In genomic region chr19:40411125-40411842, GRCh38 we compare ENCODE assay signal across 10 cellular contexts. TPM values are rescaled to one million over a fixed set of nuclear protein-coding genes. Genes with fewer than 3 reads are reported as not detected.
DNase-seq lines count a peak whose midpoint lies in the region; ATAC-seq, FAIRE-seq and TF ChIP-seq lines count a peak whose summit lies in the region.
"Had no signal": no experiment of that assay in that cellular context is flagged by ENCODE, and none has a peak within 500 bp of the region (broad histone marks: within the 10 kb centered on the region; RNA-seq: fewer than 3 reads in every experiment).

No MANE protein-coding gene starts in this region.

- no peaks in the 10 kb centered on the region for H3K36me3 Mint-ChIP-seq in osteocyte (ENCODE audit: unreplicated experiment)

- H3K23me2 ChIP-seq in H1 (ENCODE audit: low read depth, low read length), result no peaks in the 10 kb centered on the region

- peak overlapping the region; percentile 66 for H4K91ac ChIP-seq in H1 (replicated peaks; ENCODE audit: insufficient read length, low read length)

- POLR2A ChIA-PET in H1 (lab: Charles Lee; ENCODE audit: partially characterized antibody), result interaction anchor here (1.0 to 6.4 kb wide), 10 partner anchors 7 to 45 kb away, joined by 3 to 27 read pairs (median 4); partner anchors contain the start of genes SERTAD1 and SERTAD3

- H3K9me3 ChIP-seq in H1 (ENCODE audit: insufficient read depth in 2 of 2, low read depth in 1 of 2, low read length in 1 of 2), result no peaks in the 10 kb centered on the region

- no peak overlapping the region for H3K4me3 Mint-ChIP-seq in osteocyte (ENCODE audit: unreplicated experiment)
- H3K4me3 Mint-ChIP-seq: CD4-positive, alpha-beta T cell had no signal

- H2BK120ac ChIP-seq in H1 (replicated peaks; ENCODE audit: low read depth, low read length), result no peak overlapping the region

- H3K14ac ChIP-seq in H1 (ENCODE audit: insufficient read length), result no peak overlapping the region

- 0 out of 2 replicates have a peak overlapping the region, but pooled peaks have one; percentile 61 for H2BK20ac ChIP-seq in H1 (ENCODE audit: low read length)

- 85% methylated on average over 16 of the region's 16 CpGs; no CpG with 5 or more reads in 1 of the 2 experiments for WGBS in H1 (ENCODE audit: extremely low coverage in 1 of 2, insufficient coverage in 1 of 2, insufficient read length in 1 of 2, insufficient replicate concordance in 2 of 2, low coverage in 1 of 2, low lambda C conversion rate in 2 of 2, missing lambda C conversion rate in 1 of 2), 2 experiments

- peaks cover 28% of the 10 kb centered on the region for H3K4me1 Mint-ChIP-seq in osteocyte (ENCODE audit: unreplicated experiment)

- H3K79me2 ChIP-seq in H1 (ENCODE audit: control insufficient read depth in 1 of 2, insufficient read depth in 2 of 2, low read length in 2 of 2), result no peaks in the 10 kb centered on the region

- no peaks in the 10 kb centered on the region for H4K20me1 ChIP-seq in H1 (replicated peaks in 1 of 2; ENCODE audit: control insufficient read depth in 1 of 2, insufficient read depth in 2 of 2, low read length in 2 of 2)

- peak overlapping the region; percentile 88; the same call in 1 of the 2 replicates for H2BK15ac ChIP-seq in H1 (ENCODE audit: low read length)

- H2BK5ac ChIP-seq in H1 (ENCODE audit: low read depth, low read length), result peak overlapping the region; percentile 44; the same call in 1 of the 2 replicates

- DNase-seq in H1 (ENCODE audit: low read depth in 1 of 2, low spot score in 2 of 2) (no peak), osteocyte (ENCODE audit: extremely low spot score, unreplicated experiment) (no peak), mucosa of gallbladder (ENCODE audit: low spot score) (no peak), NCI-H1048 (lab: John Stamatoyannopoulos, UW) (no peak)
- DNase-seq: activated CD4-positive, alpha-beta T cell treated with anti-CD3 and anti-CD28 coated beads for 1 hour; CD4-positive, alpha-beta T cell; NCI-H1092 treated with DMSO at 0.1 percent for 48 hours had no signal

- no peak overlapping the region for H3K4me2 ChIP-seq in H1 (ENCODE audit: insufficient read depth in 1 of 2, low read depth in 2 of 2, low read length in 2 of 2)

- H3K36me3 ChIP-seq in H1 (ENCODE audit: control insufficient read depth in 2 of 4, insufficient read depth in 4 of 4, low read length in 3 of 4), result no peaks in the 10 kb centered on the region

- H3K4me3 ChIP-seq in H1 (ENCODE audit: extremely low read depth in 1 of 4, insufficient read depth in 2 of 4, low read depth in 3 of 4, low read length in 4 of 4), result no peak overlapping the region

- no peaks in the 10 kb centered on the region for H3K79me1 ChIP-seq in H1 (ENCODE audit: low read depth, low read length)

- TF ChIP-seq POLR2A in GM19099 (IDR thresholded peaks at IDR 0.05; ENCODE audit: extremely low read depth, insufficient read length, low read depth) (peak; percentile 24), H1 (IDR thresholded peaks at IDR 0.05; ENCODE audit: control extremely low read depth in 1 of 2, low read depth in 2 of 2, low read length in 2 of 2) (no peak)

- peak overlapping the region; percentile 59 for H3K4ac ChIP-seq in H1 (replicated peaks; ENCODE audit: insufficient read length, low read depth, low read length)

- H3K27ac ChIP-seq in H1 (ENCODE audit: low read depth, low read length), result no peak overlapping the region

- no peaks in the 10 kb centered on the region for H3K9me3 Mint-ChIP-seq in osteocyte (ENCODE audit: unreplicated experiment)
- H3K9me3 Mint-ChIP-seq: CD4-positive, alpha-beta T cell had no signal

- H2BK12ac ChIP-seq in H1 (ENCODE audit: low read depth, low read length), result peak overlapping the region; percentile 77; the same call in 1 of the 2 replicates

- H3K18ac ChIP-seq in H1 (ENCODE audit: extremely low read depth, low read length), result peak overlapping the region; percentile 71

- TF ChIP-seq CTCF in H1 (IDR thresholded peaks at IDR 0.05; ENCODE audit: control extremely low read depth in 1 of 3, insufficient read depth in 1 of 3, low read depth in 1 of 3, low read length in 3 of 3), result no peak
- no peak for TF ChIP-seq CTCF in osteocyte (IDR thresholded peaks at IDR 0.05)

- no peak overlapping the region for H3K23ac ChIP-seq in H1 (ENCODE audit: insufficient read length)

- H2AK5ac ChIP-seq in H1 (ENCODE audit: low read depth, low read length), result peak overlapping the region; percentile 3; the same call in 1 of the 2 replicates

- H3K27ac Mint-ChIP-seq in osteocyte (ENCODE audit: unreplicated experiment), result peak overlapping the region; percentile 10
- H3K27ac Mint-ChIP-seq: CD4-positive, alpha-beta T cell had no signal

- H4K8ac ChIP-seq in H1 (ENCODE audit: extremely low read depth, insufficient read depth, low read length), result no peak overlapping the region

- H3K56ac ChIP-seq in H1 (replicated peaks; ENCODE audit: insufficient read length, low read depth, low read length), result no peak overlapping the region

- ATAC-seq in GM19397 (IDR thresholded peaks at IDR 0.05; ENCODE audit: unreplicated experiment), result no peak

- H3K4me1 ChIP-seq in H1 (replicated peaks in 1 of 4; ENCODE audit: control insufficient read depth in 3 of 4, insufficient read depth in 4 of 4, low read length in 3 of 4), result peaks cover 7 to 21% (median 13%) of the 10 kb centered on the region in 4 experiments

- H4K5ac ChIP-seq in H1 (ENCODE audit: insufficient read length, low read depth, low read length), result peak overlapping the region; percentile 20

- CTCF ChIA-PET in H1 (lab: Charles Lee; ENCODE audit: partially characterized antibody), result interaction anchor here (0.7 to 5.1 kb wide), 6 partner anchors 8 to 119 kb away, joined by 3 to 41 read pairs (median 3); no protein-coding TSS in a partner anchor

- no peaks in the 10 kb centered on the region for H3K27me3 ChIP-seq in H1 (replicated peaks in 1 of 4; ENCODE audit: control insufficient read depth in 3 of 4, extremely low read depth in 1 of 4, insufficient read depth in 3 of 4, low read length in 3 of 4)

- no peaks in the 10 kb centered on the region for H3K27me3 Mint-ChIP-seq in osteocyte (ENCODE audit: unreplicated experiment)

- peak overlapping the region in 1 of 4 experiments; percentile 9; a peak in 1 of 7 replicates for H3K9ac ChIP-seq in H1 (replicated peaks in 1 of 4; ENCODE audit: extremely low read depth in 1 of 4, low read depth in 3 of 4, low read length in 3 of 4)

- no peak for TF ChIP-seq RAD21 in H1 (IDR thresholded peaks at IDR 0.05 in 1 of 2, conservative IDR thresholded peaks at IDR 0.05 in 1 of 2; ENCODE audit: low read depth in 2 of 2, low read length in 2 of 2)

- TF ChIP-seq EP300 in H1 (IDR thresholded peaks at IDR 0.05; ENCODE audit: borderline replicate concordance in 1 of 2, low read depth in 2 of 2, low read length in 2 of 2), result no peak

- no peak for FAIRE-seq in H1 (lab: Jason Lieb, UNC)
- FAIRE-seq: islet of Langerhans had no signal

- no peak overlapping the region for H2AFZ ChIP-seq in H1 (ENCODE audit: low read length)

RNA-seq across cellular contexts. Expression of gene PRX, which starts 1.9 kb away (rescaled TPM):
- 5.8 and 6.0 TPM in 2 replicates for total RNA-seq in H1 (2021; fragmentation: NEBNext Ultra II Directional; extraction: Animal tissue kit (Norgen Biotek cat#: 25700))
- 2.8 and 3.8 TPM in 2 replicates for polyA plus RNA-seq in H1 (2011; rRNA removed)
- 5.0 TPM for polyA plus RNA-seq in H1 (2011; cell fraction: cytosol; rRNA removed)
- 5.2 TPM for polyA plus RNA-seq in H1 (2011; cell fraction: nucleus; rRNA removed)
- 5.4 to 9.9 TPM (median 8.0 TPM) in 4 replicates for polyA plus RNA-seq in H1 (2012, experiment 1 of 2)
- 4.6 TPM for polyA plus RNA-seq in H1 (2012, experiment 2 of 2)
- 2.8 TPM for polyA plus RNA-seq in H1 (2013, experiment 1 of 2)
- polyA plus RNA-seq in H1 (2013, experiment 2 of 2), result 2.9 TPM
- 1.9 and 2.1 TPM in 2 replicates for polyA minus RNA-seq in H1 (2011; rRNA and poly(A)+ RNA removed)
- 1.7 TPM for polyA minus RNA-seq in H1 (2011; cell fraction: cytosol; rRNA and poly(A)+ RNA removed)
- polyA minus RNA-seq in H1 (2011; cell fraction: nucleus; rRNA and poly(A)+ RNA removed), result 4.2 TPM
- total RNA-seq in osteocyte, result 5.0 and 5.7 TPM in 2 replicates
- total RNA-seq in mucosa of gallbladder, result 7.0 TPM

RNA-seq across cellular contexts. Expression of gene SERTAD1, which starts 14.5 kb away (rescaled TPM):
- total RNA-seq in H1 (2021; fragmentation: NEBNext Ultra II Directional; extraction: Animal tissue kit (Norgen Biotek cat#: 25700)), result 4.9 and 5.4 TPM in 2 replicates
- 6.6 and 8.0 TPM in 2 replicates for polyA plus RNA-seq in H1 (2011; rRNA removed)
- 5.9 TPM for polyA plus RNA-seq in H1 (2011; cell fraction: cytosol; rRNA removed)
- polyA plus RNA-seq in H1 (2011; cell fraction: nucleus; rRNA removed), result 5.4 TPM
- 3.8 to 5.5 TPM (median 4.9 TPM) in 4 replicates for polyA plus RNA-seq in H1 (2012, experiment 1 of 2)
- 6.4 TPM for polyA plus RNA-seq in H1 (2012, experiment 2 of 2)
- 3.4 TPM for polyA plus RNA-seq in H1 (2013, experiment 1 of 2)
- polyA plus RNA-seq in H1 (2013, experiment 2 of 2), result 3.1 TPM
- polyA minus RNA-seq in H1 (2011; rRNA and poly(A)+ RNA removed), result 1.3 and 2.1 TPM in 2 replicates
- polyA minus RNA-seq in H1 (2011; cell fraction: cytosol; rRNA and poly(A)+ RNA removed), result 2.4 TPM
- 2.6 TPM for polyA minus RNA-seq in H1 (2011; cell fraction: nucleus; rRNA and poly(A)+ RNA removed)
- 13.3 and 13.8 TPM in 2 replicates for total RNA-seq in osteocyte
- 13.2 TPM for total RNA-seq in mucosa of gallbladder

RNA-seq across cellular contexts. Expression of gene HIPK4, which starts 21.3 kb away (rescaled TPM):
- 0.15 and 0.29 TPM in 2 replicates for total RNA-seq in H1 (2021; fragmentation: NEBNext Ultra II Directional; extraction: Animal tissue kit (Norgen Biotek cat#: 25700))
- polyA plus RNA-seq in H1 (2011; rRNA removed), result 0.57 and 0.88 TPM in 2 replicates
- 0.70 TPM for polyA plus RNA-seq in H1 (2011; cell fraction: cytosol; rRNA removed)
- polyA plus RNA-seq in H1 (2011; cell fraction: nucleus; rRNA removed), result 0.66 TPM
- 0.31 to 0.48 TPM (median 0.34 TPM) in 4 replicates for polyA plus RNA-seq in H1 (2012, experiment 1 of 2)
- polyA plus RNA-seq in H1 (2012, experiment 2 of 2), result 0.16 TPM
- polyA plus RNA-seq in H1 (2013, experiment 1 of 2), result 0.18 TPM
- polyA plus RNA-seq in H1 (2013, experiment 2 of 2), result 0.26 TPM
- 0.09 and 0.37 TPM in 2 replicates for polyA minus RNA-seq in H1 (2011; rRNA and poly(A)+ RNA removed)
- polyA minus RNA-seq in H1 (2011; cell fraction: cytosol; rRNA and poly(A)+ RNA removed), result 0.44 TPM
- polyA minus RNA-seq in H1 (2011; cell fraction: nucleus; rRNA and poly(A)+ RNA removed), result 0.30 TPM
- total RNA-seq in osteocyte (0.21 and 0.29 TPM in 2 replicates), mucosa of gallbladder (not detected)

RNA-seq across cellular contexts. Expression of gene SERTAD3, which starts 32.9 kb away (rescaled TPM):
- total RNA-seq in H1 (2021; fragmentation: NEBNext Ultra II Directional; extraction: Animal tissue kit (Norgen Biotek cat#: 25700)), result 32.1 and 33.4 TPM in 2 replicates
- 15.1 and 23.5 TPM in 2 replicates for polyA plus RNA-seq in H1 (2011; rRNA removed)
- polyA plus RNA-seq in H1 (2011; cell fraction: cytosol; rRNA removed), result 14.4 TPM
- 17.5 TPM for polyA plus RNA-seq in H1 (2011; cell fraction: nucleus; rRNA removed)
- 19.0 to 27.4 TPM (median 21.0 TPM) in 4 replicates for polyA plus RNA-seq in H1 (2012, experiment 1 of 2)
- polyA plus RNA-seq in H1 (2012, experiment 2 of 2), result 29.2 TPM
- 11.0 TPM for polyA plus RNA-seq in H1 (2013, experiment 1 of 2)
- 10.4 TPM for polyA plus RNA-seq in H1 (2013, experiment 2 of 2)
- polyA minus RNA-seq in H1 (2011; rRNA and poly(A)+ RNA removed), result 18.8 and 25.3 TPM in 2 replicates
- 34.3 TPM for polyA minus RNA-seq in H1 (2011; cell fraction: cytosol; rRNA and poly(A)+ RNA removed)
- 11.6 TPM for polyA minus RNA-seq in H1 (2011; cell fraction: nucleus; rRNA and poly(A)+ RNA removed)
- total RNA-seq in osteocyte (31.4 and 33.4 TPM in 2 replicates), mucosa of gallbladder (38.8 TPM)

RNA-seq across cellular contexts. Expression of gene BLVRB, which starts 54.3 kb away (rescaled TPM):
- total RNA-seq in H1 (2021; fragmentation: NEBNext Ultra II Directional; extraction: Animal tissue kit (Norgen Biotek cat#: 25700)), result 28.7 and 32.3 TPM in 2 replicates
- 182 and 196 TPM in 2 replicates for polyA plus RNA-seq in H1 (2011; rRNA removed)
- 134 TPM for polyA plus RNA-seq in H1 (2011; cell fraction: cytosol; rRNA removed)
- polyA plus RNA-seq in H1 (2011; cell fraction: nucleus; rRNA removed), result 82.5 TPM
- 36.4 to 73.2 TPM (median 66.2 TPM) in 4 replicates for polyA plus RNA-seq in H1 (2012, experiment 1 of 2)
- polyA plus RNA-seq in H1 (2012, experiment 2 of 2), result 60.9 TPM
- polyA plus RNA-seq in H1 (2013, experiment 1 of 2), result 43.5 TPM
- polyA plus RNA-seq in H1 (2013, experiment 2 of 2), result 41.3 TPM
- 37.7 and 38.8 TPM in 2 replicates for polyA minus RNA-seq in H1 (2011; rRNA and poly(A)+ RNA removed)
- polyA minus RNA-seq in H1 (2011; cell fraction: cytosol; rRNA and poly(A)+ RNA removed), result 41.1 TPM
- 29.0 TPM for polyA minus RNA-seq in H1 (2011; cell fraction: nucleus; rRNA and poly(A)+ RNA removed)
- total RNA-seq in osteocyte (45.6 and 51.5 TPM in 2 replicates), mucosa of gallbladder (65.9 TPM)
